Comparison of ENCODE assay signal across 32 cellular contexts in the genomic region with DNA sequence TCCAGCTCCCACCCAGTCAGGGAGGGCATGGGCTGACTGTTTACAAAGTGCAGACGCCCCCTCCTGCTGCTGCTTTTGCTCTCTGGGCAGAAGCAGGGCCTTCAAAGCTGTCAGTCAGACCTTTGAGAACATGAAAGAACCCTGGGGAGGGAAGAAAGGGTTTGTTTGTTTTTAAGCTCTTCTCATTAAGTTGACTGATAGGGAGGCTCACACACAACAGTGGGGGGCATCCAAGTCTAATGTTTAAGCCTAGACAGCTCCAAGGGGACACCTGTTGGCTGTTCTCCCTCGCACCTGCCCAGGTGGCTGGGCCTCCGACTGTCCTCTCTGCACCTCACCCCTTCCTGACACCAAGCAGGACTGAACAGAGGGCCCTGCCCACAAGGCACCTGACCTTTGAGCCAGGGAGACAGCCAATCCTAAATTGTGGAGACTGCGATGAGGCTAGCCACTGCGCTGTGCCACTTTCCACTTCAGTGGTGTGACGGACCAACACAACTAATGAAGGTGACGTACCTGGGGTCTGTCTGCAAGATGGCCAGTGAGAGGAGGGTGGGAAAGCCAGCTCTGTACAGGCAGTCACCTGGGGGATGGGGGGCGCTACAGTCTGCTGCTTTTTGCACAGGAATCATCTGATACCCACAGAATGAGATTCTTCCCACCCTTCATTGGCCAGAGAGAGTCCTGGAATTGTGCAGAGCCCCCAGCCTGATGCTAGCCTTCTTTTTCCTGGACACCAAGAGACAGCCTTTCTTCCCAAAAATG. TPM values are rescaled to one million over a fixed set of nuclear protein-coding genes. Genes with fewer than 3 reads are reported as not detected.
DNase-seq lines count a peak whose midpoint lies in the region; ATAC-seq, FAIRE-seq and TF ChIP-seq lines count a peak whose summit lies in the region.
"Had no signal": no experiment of that assay in that cellular context is flagged by ENCODE, and none has a peak within 500 bp of the region (broad histone marks: within the 10 kb centered on the region; RNA-seq: fewer than 3 reads in every experiment).

No MANE protein-coding gene starts in this region.

- no peak for TF ChIP-seq EP300 in H1 (IDR thresholded peaks at IDR 0.05; ENCODE audit: borderline replicate concordance in 1 of 2, low read depth in 2 of 2, low read length in 2 of 2)

- H2BK12ac ChIP-seq in H1 (ENCODE audit: low read depth, low read length) = no peak overlapping the region

- H3K79me2 ChIP-seq in Karpas-422 (ENCODE audit: low read length) (no peaks in the 10 kb centered on the region), H1 (ENCODE audit: control insufficient read depth in 1 of 2, insufficient read depth in 2 of 2, low read length in 2 of 2) (peaks cover 4 to 23% of the 10 kb centered on the region in 2 experiments; a peak in 3 of 4 replicates)
- H3K79me2 ChIP-seq: parathyroid adenoma had no signal

- no peak overlapping the region for H4K8ac ChIP-seq in H1 (ENCODE audit: extremely low read depth, insufficient read depth, low read length)

- no peak for ATAC-seq in HG03457 (IDR thresholded peaks at IDR 0.05; ENCODE audit: unreplicated experiment)
- ATAC-seq: activated CD4-positive, CD25-positive, alpha-beta regulatory T cell treated with anti-CD3 and anti-CD28 coated beads, Interleukin-2, amount 50 U/mL, for 24 hours; effector memory CD8-positive, alpha-beta T cell; esophagus mucosa; foreskin keratinocyte; heart left ventricle; stimulated activated effector memory CD8-positive, alpha-beta T cell treated with anti-CD3 and anti-CD28 coated beads, Interleukin-12 subunit alpha, Interleukin-12 subunit beta, amount 100 ng/mL, for 72 hours had no signal

- no peak for FAIRE-seq in H1 (lab: Jason Lieb, UNC)
- FAIRE-seq: D721Med, TTC549 had no signal

- H2BK15ac ChIP-seq in H1 (ENCODE audit: low read length) = no peak overlapping the region

- H2AFZ ChIP-seq in Karpas-422 (ENCODE audit: low read length) (no peak overlapping the region), H1 (ENCODE audit: low read length) (no peak overlapping the region)
- H2AFZ ChIP-seq: parathyroid adenoma had no signal

- no peak overlapping the region for H2BK20ac ChIP-seq in H1 (ENCODE audit: low read length)

- no peak overlapping the region for H2BK120ac ChIP-seq in H1 (replicated peaks; ENCODE audit: low read depth, low read length)

- no peak overlapping the region for H3K4me3 ChIP-seq in Karpas-422 (ENCODE audit: low read length)
- no peak overlapping the region for H3K4me3 ChIP-seq in H1 (ENCODE audit: extremely low read depth in 1 of 4, insufficient read depth in 2 of 4, low read depth in 3 of 4, low read length in 4 of 4)
- H3K4me3 ChIP-seq in tibial artery = no peak overlapping the region
- H3K4me3 ChIP-seq: colonic mucosa, heart left ventricle, right atrium auricular region, spleen had no signal

- H4K91ac ChIP-seq in H1 (replicated peaks; ENCODE audit: insufficient read length, low read length) = no peak overlapping the region

- H3K56ac ChIP-seq in H1 (replicated peaks; ENCODE audit: insufficient read length, low read depth, low read length) = no peak overlapping the region

- H3K4ac ChIP-seq in H1 (replicated peaks; ENCODE audit: insufficient read length, low read depth, low read length) = no peak overlapping the region

- no peaks in the 10 kb centered on the region for H3K36me3 ChIP-seq in Karpas-422 (ENCODE audit: insufficient read depth, low read length)
- H3K36me3 ChIP-seq in H1 (ENCODE audit: control insufficient read depth in 2 of 4, insufficient read depth in 4 of 4, low read length in 3 of 4) = no peaks in the 10 kb centered on the region
- H3K36me3 ChIP-seq in tibial artery = no peaks in the 10 kb centered on the region
- H3K36me3 ChIP-seq: colonic mucosa, heart left ventricle, right atrium auricular region, spleen had no signal

- WGBS in H1 (ENCODE audit: extremely low coverage in 1 of 2, insufficient coverage in 1 of 2, insufficient read length in 1 of 2, insufficient replicate concordance in 2 of 2, low coverage in 1 of 2, low lambda C conversion rate in 2 of 2, missing lambda C conversion rate in 1 of 2), 2 experiments = 89% methylated on average over 8 of the region's 8 CpGs; no CpG with 5 or more reads in 1 of the 2 experiments

- no peak overlapping the region for H3K4me2 ChIP-seq in Karpas-422 (ENCODE audit: low read depth, low read length, poor library complexity, severe bottlenecking)
- H3K4me2 ChIP-seq in H1 (ENCODE audit: insufficient read depth in 1 of 2, low read depth in 2 of 2, low read length in 2 of 2) = peak overlapping the region in 1 of 2 experiments; percentile 5; a peak in 1 of 4 replicates

- H3K4me1 ChIP-seq in Karpas-422 (ENCODE audit: low read length) = no peaks in the 10 kb centered on the region
- H3K4me1 ChIP-seq in H1 (replicated peaks in 1 of 4; ENCODE audit: control insufficient read depth in 3 of 4, insufficient read depth in 4 of 4, low read length in 3 of 4) = peaks cover 0 to 10% (median 6%) of the 10 kb centered on the region in 4 experiments; a peak in 4 of 7 replicates
- H3K4me1 ChIP-seq in tibial artery = peaks cover 0 to 76% (median 4%) of the 10 kb centered on the region in 4 donors
- H3K4me1 ChIP-seq: colonic mucosa, foreskin keratinocyte, heart left ventricle, parathyroid adenoma, right atrium auricular region, spleen had no signal

- no peaks in the 10 kb centered on the region; the same call in 1 of the 2 replicates for H3K27me3 ChIP-seq in Karpas-422 (ENCODE audit: low read length)
- H3K27me3 ChIP-seq in H1 (replicated peaks in 1 of 4; ENCODE audit: control insufficient read depth in 3 of 4, extremely low read depth in 1 of 4, insufficient read depth in 3 of 4, low read length in 3 of 4) = peaks cover 0 to 1% (median 0%) of the 10 kb centered on the region in 4 experiments; a peak in 1 of 7 replicates
- no peaks in the 10 kb centered on the region for H3K27me3 ChIP-seq in tibial artery
- H3K27me3 ChIP-seq: colonic mucosa, foreskin keratinocyte, right atrium auricular region, spleen had no signal

- no peak overlapping the region for H3K23ac ChIP-seq in H1 (ENCODE audit: insufficient read length)

- H3K18ac ChIP-seq in H1 (ENCODE audit: extremely low read depth, low read length) = no peak overlapping the region

- H3K27ac ChIP-seq in Karpas-422 (ENCODE audit: low read length) (no peak overlapping the region), H1 (ENCODE audit: low read depth, low read length) (no peak overlapping the region), tibial artery (peak overlapping the region; percentile 70 to 73)
- H3K27ac ChIP-seq: colonic mucosa, foreskin keratinocyte, heart left ventricle, HL-60, parathyroid adenoma, right atrium auricular region, spleen had no signal

- peak; percentile 49 to 50 for TF ChIP-seq RAD21 in H1 (IDR thresholded peaks at IDR 0.05 in 1 of 2, conservative IDR thresholded peaks at IDR 0.05 in 1 of 2; ENCODE audit: low read depth in 2 of 2, low read length in 2 of 2)

- no peak overlapping the region for H4K5ac ChIP-seq in H1 (ENCODE audit: insufficient read length, low read depth, low read length)

- TF ChIP-seq POLR2A in H1 (IDR thresholded peaks at IDR 0.05; ENCODE audit: control extremely low read depth in 1 of 2, low read depth in 2 of 2, low read length in 2 of 2) = no peak

- CTCF ChIA-PET in H1 (lab: Charles Lee; ENCODE audit: partially characterized antibody) = interaction anchor here (0.8 to 2.1 kb wide), 22 partner anchors 12 to 703 kb away, joined by 3 to 19 read pairs (median 4); no protein-coding TSS in a partner anchor

- no peak overlapping the region for H2BK5ac ChIP-seq in H1 (ENCODE audit: low read depth, low read length)

- H4K20me1 ChIP-seq in Karpas-422 (ENCODE audit: insufficient read depth, low read depth, low read length) (no peaks in the 10 kb centered on the region), H1 (replicated peaks in 1 of 2; ENCODE audit: control insufficient read depth in 1 of 2, insufficient read depth in 2 of 2, low read length in 2 of 2) (peaks cover 2 to 7% of the 10 kb centered on the region in 2 experiments)

- H3K23me2 ChIP-seq in H1 (ENCODE audit: low read depth, low read length) = no peaks in the 10 kb centered on the region

- H3K9ac ChIP-seq in Karpas-422 (ENCODE audit: low read length) = no peak overlapping the region
- H3K9ac ChIP-seq in H1 (replicated peaks in 1 of 4; ENCODE audit: extremely low read depth in 1 of 4, low read depth in 3 of 4, low read length in 3 of 4) = no peak overlapping the region
- H3K9ac ChIP-seq: parathyroid adenoma had no signal

- DNase-seq in Karpas-422 = peak; percentile 24
- peak; percentile 81 for DNase-seq in NCI-H345 (lab: John Stamatoyannopoulos, UW)
- DNase-seq in H1 (ENCODE audit: low read depth in 1 of 2, low spot score in 2 of 2) = peak in 1 of 2 experiments; percentile 51
- DNase-seq in tibial artery = no peak
- no peak for DNase-seq in effector CD4-positive, alpha-beta T cell
- no peak for DNase-seq in GOT3 (lab: John Stamatoyannopoulos, UW)
- DNase-seq: activated CD4-positive, alpha-beta T cell treated with anti-CD3 and anti-CD28 coated beads, Interleukin-2, amount 50 U/mL, for 48 hours; activated naive CD4-positive, alpha-beta T cell treated with anti-CD3 and anti-CD28 coated beads, Interleukin-2, amount 10 ng/mL, durations not matched to agents 7 days and 5 days; amniotic stem cell; colonic mucosa; effector memory CD8-positive, alpha-beta T cell; foreskin keratinocyte; heart left ventricle; HFFc6; NCI-H1694; NCI-H2171; NCI-H526 treated with DMSO at 0.1 percent for 48 hours; RPMI8226; spleen; substantia nigra had no signal

- H3K79me1 ChIP-seq in H1 (ENCODE audit: low read depth, low read length) = peaks cover 2% of the 10 kb centered on the region; the same call in 1 of the 2 replicates

- no peaks in the 10 kb centered on the region for H3K9me3 ChIP-seq in Karpas-422 (ENCODE audit: low read length)
- H3K9me3 ChIP-seq in H1 (ENCODE audit: insufficient read depth in 2 of 2, low read depth in 1 of 2, low read length in 1 of 2) = no peaks in the 10 kb centered on the region
- no peaks in the 10 kb centered on the region for H3K9me3 ChIP-seq in tibial artery
- H3K9me3 ChIP-seq: colonic mucosa, heart left ventricle, right atrium auricular region, spleen had no signal

- intact Hi-C loops in tibial artery (cut with DNase I; ENCODE audit: low total_unique reads) = no loop called here

- no peaks in the 10 kb centered on the region for H3K9me2 ChIP-seq in Karpas-422 (replicated peaks; ENCODE audit: insufficient read depth, low read length)

- H3K14ac ChIP-seq in H1 (ENCODE audit: insufficient read length) = no peak overlapping the region

- POLR2A ChIA-PET in H1 (lab: Charles Lee; ENCODE audit: partially characterized antibody) = interaction anchor here (1.2 to 1.8 kb wide), 2 partner anchors 10 to 17 kb away, joined by 6 to 17 read pairs; partner anchors contain the start of gene ST6GAL2

- no peak overlapping the region for H2AK5ac ChIP-seq in H1 (ENCODE audit: low read depth, low read length)

- TF ChIP-seq CTCF in H1 (IDR thresholded peaks at IDR 0.05; ENCODE audit: control extremely low read depth in 1 of 3, insufficient read depth in 1 of 3, low read depth in 1 of 3, low read length in 3 of 3) = peak; percentile 3 to 37 (median 14); a peak in 3 of 4 replicates
- TF ChIP-seq CTCF in tibial artery (IDR thresholded peaks at IDR 0.05) = no peak

RNA-seq across cellular contexts. Expression of gene ST6GAL2, which starts 16.3 kb away (rescaled TPM):
- total RNA-seq in Karpas-422 (2014; rRNA removed; shearing (Covaris generic); ENCODE audit: low replicate concordance) = 0.47 and 0.82 TPM in 2 replicates
- 16.2 and 17.5 TPM in 2 replicates for total RNA-seq in H1 (2021; fragmentation: NEBNext Ultra II Directional; extraction: Animal tissue kit (Norgen Biotek cat#: 25700))
- 2.7 and 4.5 TPM in 2 replicates for polyA plus RNA-seq in H1 (2011; rRNA removed)
- 3.1 TPM for polyA plus RNA-seq in H1 (2011; cell fraction: cytosol; rRNA removed)
- 6.3 TPM for polyA plus RNA-seq in H1 (2011; cell fraction: nucleus; rRNA removed)
- 2.9 to 6.3 TPM (median 3.7 TPM) in 4 replicates for polyA plus RNA-seq in H1 (2012, experiment 1 of 2)
- polyA plus RNA-seq in H1 (2012, experiment 2 of 2) = 0.70 TPM
- 11.5 TPM for polyA plus RNA-seq in H1 (2013, experiment 1 of 2)
- polyA plus RNA-seq in H1 (2013, experiment 2 of 2) = 12.6 TPM
- 6.8 and 9.6 TPM in 2 replicates for polyA minus RNA-seq in H1 (2011; rRNA and poly(A)+ RNA removed)
- 24.4 TPM for polyA minus RNA-seq in H1 (2011; cell fraction: cytosol; rRNA and poly(A)+ RNA removed)
- 10.9 TPM for polyA minus RNA-seq in H1 (2011; cell fraction: nucleus; rRNA and poly(A)+ RNA removed)
- total RNA-seq: SK-MEL-5; T-helper 1 cell treated with Interleukin-12 subunit alpha and Interleukin-12 subunit beta and Interleukin-4 antibody, amounts not matched to agents 30 ng/mL and 1 ng/mL, for 36 hours had no signal
- polyA plus RNA-seq: CD14-positive monocyte had no signal

Comparison
In these comparisons a context has a peak if more than half of its experiments do, and no peak if none do; other contexts are left out.
1. DNase-seq: peak in Karpas-422 (single experiment) and NCI-H345 (single experiment); none in tibial artery (0 of 2), effector CD4-positive, alpha-beta T cell (single experiment) and GOT3 (single experiment).
2. H3K27ac ChIP-seq: peak in tibial artery (2 of 2); none in Karpas-422 (single experiment) and H1 (single experiment).
3. CTCF ChIP-seq: peak in H1 (3 of 3); none in tibial artery (0 of 2).